15 cellular contexts compared by ENCODE assay signal in the genomic region with DNA sequence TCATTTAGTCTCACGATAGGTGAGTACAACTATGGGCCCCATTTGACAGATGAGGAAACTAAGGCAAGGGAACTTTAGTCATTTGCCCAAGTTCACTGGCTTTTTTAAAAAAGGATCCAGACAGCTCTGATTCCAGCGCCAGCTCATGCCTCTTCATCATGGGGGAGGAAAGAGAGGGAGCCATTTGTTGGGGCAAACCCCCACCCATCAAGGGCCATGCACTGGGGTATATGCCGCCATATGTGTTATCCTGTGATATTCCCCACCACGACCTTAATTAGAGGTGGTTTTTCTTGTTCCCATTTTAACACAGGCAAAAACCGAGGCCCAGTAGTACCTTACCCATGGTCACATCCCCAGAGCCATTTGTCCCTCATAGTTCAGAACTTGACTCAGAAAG. TPM values are rescaled to one million over a fixed set of nuclear protein-coding genes. Genes with fewer than 3 reads are reported as not detected.
DNase-seq lines count a peak whose midpoint lies in the region; ATAC-seq and FAIRE-seq lines count a peak whose summit lies in the region.
"Had no signal": no experiment of that assay in that cellular context is flagged by ENCODE, and none has a peak within 500 bp of the region (broad histone marks: within the 10 kb centered on the region; RNA-seq: fewer than 3 reads in every experiment).

No MANE protein-coding gene starts in this region.

- H3K23ac ChIP-seq in mesenchymal stem cell (ENCODE audit: low read length in 2 of 2): no peak overlapping the region

- peak overlapping the region; percentile 22 to 90 for H3K18ac ChIP-seq in mesenchymal stem cell (ENCODE audit: low read depth in 1 of 2, low read length in 2 of 2)

- H3K36me3 ChIP-seq in GM23248 (ENCODE audit: low read depth) (peaks cover 12% of the 10 kb centered on the region), mesenchymal stem cell (ENCODE audit: control insufficient read depth in 1 of 2, insufficient read depth in 2 of 2, low read depth in 1 of 2, low read length in 2 of 2) (peaks cover 43 to 48% of the 10 kb centered on the region in 2 experiments)

- H2AFZ ChIP-seq in GM23248 (no peak overlapping the region), mesenchymal stem cell (ENCODE audit: low read depth, low read length) (no peak overlapping the region)

- in situ Hi-C loops in GM23248 (cut with MboI): no loop called here

- no peak for FAIRE-seq in GM19239 (lab: Jason Lieb, UNC)
- FAIRE-seq: endometrium had no signal

- H3K14ac ChIP-seq in mesenchymal stem cell (ENCODE audit: low read length in 2 of 2): no peak overlapping the region

- peak overlapping the region; percentile 63 for H3K27ac Mint-ChIP-seq in activated T-helper 17 cell treated with anti-CD3 and anti-CD28 coated beads, Interleukin-2, amount 50 U/mL, for 72 hours
- peak overlapping the region; percentile 53 for H3K27ac Mint-ChIP-seq in stimulated activated effector memory CD8-positive, alpha-beta T cell treated with anti-CD3 and anti-CD28 coated beads, Interleukin-12 subunit alpha, Interleukin-12 subunit beta, amount 100 ng/mL, for 72 hours

- peak overlapping the region; percentile 93 for H4K8ac ChIP-seq in mesenchymal stem cell (ENCODE audit: low read length)

- H3K36me3 Mint-ChIP-seq in activated T-helper 17 cell treated with anti-CD3 and anti-CD28 coated beads, Interleukin-2, amount 50 U/mL, for 72 hours (ENCODE audit: low read depth): peaks cover 40% of the 10 kb centered on the region
- peaks cover 71% of the 10 kb centered on the region for H3K36me3 Mint-ChIP-seq in stimulated activated effector memory CD8-positive, alpha-beta T cell treated with anti-CD3 and anti-CD28 coated beads, Interleukin-12 subunit alpha, Interleukin-12 subunit beta, amount 100 ng/mL, for 72 hours

- H3K4me1 ChIP-seq in GM23248 (ENCODE audit: insufficient read depth) (peaks cover 18% of the 10 kb centered on the region), mesenchymal stem cell (ENCODE audit: control insufficient read depth, insufficient read depth, low read depth, low read length) (peaks cover 35% of the 10 kb centered on the region)

- H3K4ac ChIP-seq in mesenchymal stem cell (ENCODE audit: low read depth in 1 of 2, low read length in 2 of 2): peak overlapping the region; percentile 10 to 54

- no peak overlapping the region for H3K4me3 Mint-ChIP-seq in activated T-helper 17 cell treated with anti-CD3 and anti-CD28 coated beads, Interleukin-2, amount 50 U/mL, for 72 hours
- no peak overlapping the region for H3K4me3 Mint-ChIP-seq in stimulated activated effector memory CD8-positive, alpha-beta T cell treated with anti-CD3 and anti-CD28 coated beads, Interleukin-12 subunit alpha, Interleukin-12 subunit beta, amount 100 ng/mL, for 72 hours

- H2BK120ac ChIP-seq in mesenchymal stem cell (ENCODE audit: low read depth, low read length): peak overlapping the region; percentile 74

- H2BK5ac ChIP-seq in mesenchymal stem cell (ENCODE audit: low read depth, low read length, poor library complexity, severe bottlenecking): no peak overlapping the region

- H4K91ac ChIP-seq in mesenchymal stem cell (ENCODE audit: low read length): peak overlapping the region; percentile 25

- no peaks in the 10 kb centered on the region for H3K9me2 ChIP-seq in GM23248 (ENCODE audit: insufficient read depth)

- peaks cover 12% of the 10 kb centered on the region for H3K4me1 Mint-ChIP-seq in activated T-helper 17 cell treated with anti-CD3 and anti-CD28 coated beads, Interleukin-2, amount 50 U/mL, for 72 hours
- H3K4me1 Mint-ChIP-seq in stimulated activated effector memory CD8-positive, alpha-beta T cell treated with anti-CD3 and anti-CD28 coated beads, Interleukin-12 subunit alpha, Interleukin-12 subunit beta, amount 100 ng/mL, for 72 hours: peaks cover 43% of the 10 kb centered on the region

- ATAC-seq in activated T-helper 17 cell treated with anti-CD3 and anti-CD28 coated beads, Interleukin-2, amount 50 U/mL, for 72 hours (replicated peaks): no peak
- ATAC-seq in stimulated activated effector memory CD8-positive, alpha-beta T cell treated with anti-CD3 and anti-CD28 coated beads, Interleukin-12 subunit alpha, Interleukin-12 subunit beta, amount 100 ng/mL, for 72 hours: no peak
- ATAC-seq in GM21825 (IDR thresholded peaks at IDR 0.05; ENCODE audit: unreplicated experiment): no peak
- ATAC-seq: activated CD4-positive, CD25-positive, alpha-beta regulatory T cell treated with anti-CD3 and anti-CD28 coated beads, Interleukin-2, amount 50 U/mL, for 24 hours had no signal

- no peaks in the 10 kb centered on the region for H3K27me3 Mint-ChIP-seq in activated T-helper 17 cell treated with anti-CD3 and anti-CD28 coated beads, Interleukin-2, amount 50 U/mL, for 72 hours

- H3K9me3 Mint-ChIP-seq in activated T-helper 17 cell treated with anti-CD3 and anti-CD28 coated beads, Interleukin-2, amount 50 U/mL, for 72 hours: no peaks in the 10 kb centered on the region
- no peaks in the 10 kb centered on the region for H3K9me3 Mint-ChIP-seq in stimulated activated effector memory CD8-positive, alpha-beta T cell treated with anti-CD3 and anti-CD28 coated beads, Interleukin-12 subunit alpha, Interleukin-12 subunit beta, amount 100 ng/mL, for 72 hours

- peak overlapping the region; percentile 94 to 95 for H2BK12ac ChIP-seq in mesenchymal stem cell (ENCODE audit: low read length in 2 of 2)

- no peaks in the 10 kb centered on the region for H3K27me3 ChIP-seq in GM23248 (replicated peaks; ENCODE audit: insufficient read depth)
- no peaks in the 10 kb centered on the region for H3K27me3 ChIP-seq in mesenchymal stem cell (ENCODE audit: control insufficient read depth in 1 of 2, insufficient read depth in 1 of 2, low read length in 2 of 2)

- peaks cover 9% of the 10 kb centered on the region for H3K79me1 ChIP-seq in mesenchymal stem cell (replicated peaks; ENCODE audit: low read length, poor library complexity, severe bottlenecking)

- H3K27ac ChIP-seq in GM23248: peak overlapping the region; percentile 82; the same call in 1 of the 2 replicates
- no peak overlapping the region for H3K27ac ChIP-seq in mesenchymal stem cell (ENCODE audit: low read length, poor library complexity, severe bottlenecking)

- H3K4me3 ChIP-seq in GM23248 (no peak overlapping the region), mesenchymal stem cell (ENCODE audit: insufficient read depth in 1 of 2, low read depth in 1 of 2, low read length in 2 of 2) (no peak overlapping the region)

- H3K4me2 ChIP-seq in GM23248 (ENCODE audit: unreplicated experiment): no peak overlapping the region
- H3K4me2 ChIP-seq in mesenchymal stem cell (ENCODE audit: low read length, poor library complexity, severe bottlenecking): no peak overlapping the region

- H3K9me3 ChIP-seq in GM23248 (ENCODE audit: low read depth) (no peaks in the 10 kb centered on the region), mesenchymal stem cell (ENCODE audit: control insufficient read depth, low read length) (no peaks in the 10 kb centered on the region)

- H3F3A ChIP-seq in GM23248 (ENCODE audit: insufficient read depth): peaks cover 50% of the 10 kb centered on the region

- H3K9ac ChIP-seq in GM23248: no peak overlapping the region
- H3K9ac ChIP-seq in mesenchymal stem cell (ENCODE audit: low read length): peak overlapping the region; percentile 80

- H4K20me1 ChIP-seq in GM23248 (ENCODE audit: insufficient read depth): no peaks in the 10 kb centered on the region

- DNase-seq in GM23248 (no peak), mesenchymal stem cell (no peak), GM19239 (ENCODE audit: insufficient read length, low spot score) (no peak), NCI-H1417 treated with DMSO at 0.1 percent for 48 hours (lab: John Stamatoyannopoulos, UW) (no peak)
- no peak for DNase-seq in stimulated activated effector memory CD8-positive, alpha-beta T cell treated with anti-CD3 and anti-CD28 coated beads, Interleukin-12 subunit alpha, Interleukin-12 subunit beta, amount 100 ng/mL, for 72 hours (ENCODE audit: low spot score in 2 of 2)
- no peak for DNase-seq in activated CD4-positive, CD25-positive, alpha-beta regulatory T cell (lab: John Stamatoyannopoulos, UW)
- DNase-seq: activated naive CD4-positive, alpha-beta T cell treated with anti-CD3 and anti-CD28 coated beads, Interleukin-2, amount 50 U/mL, for 16 hours; hippocampal formation; NCI-H524; SHP77 treated with DMSO at 0.1 percent for 48 hours had no signal

- 90 to 93% methylated on average over 5 of the region's 5 CpGs for WGBS in GM23248 (ENCODE audit: low coverage in 1 of 2, low lambda C conversion rate in 2 of 2, missing lambda C conversion rate in 2 of 2), 2 experiments
- WGBS in mesenchymal stem cell: 99% methylated on average over 5 of the region's 5 CpGs

- peak overlapping the region; percentile 55 for H2AK5ac ChIP-seq in mesenchymal stem cell (ENCODE audit: low read length, severe bottlenecking)

- no peak overlapping the region for H2BK15ac ChIP-seq in mesenchymal stem cell (ENCODE audit: low read depth, poor library complexity, severe bottlenecking)

- no peaks in the 10 kb centered on the region for H3K79me2 ChIP-seq in GM23248 (ENCODE audit: insufficient read depth)

RNA-seq across cellular contexts. Expression of gene GPBAR1, which starts 0.6 kb away (rescaled TPM):
- total RNA-seq in GM23248 (2014; rRNA removed; shearing (Covaris generic)): not detected in 2 replicates
- polyA plus RNA-seq in GM23248 (2016; fragmentation: Nextera tagmentation; extraction: Ambion mirVana): 0.14 TPM in 1 of 2 replicates, not detected in the other
- 1 to 10 TPM; 1.3 to 1.4 TPM for total RNA-seq in activated T-helper 17 cell treated with anti-CD3 and anti-CD28 coated beads, Interleukin-2, amount 50 U/mL, for 72 hours
- polyA plus RNA-seq in mesenchymal stem cell (2013, experiment 1 of 2): 5.1 TPM
- 5.5 TPM for polyA plus RNA-seq in mesenchymal stem cell (2013, experiment 2 of 2)
- polyA plus RNA-seq: neural cell had no signal

RNA-seq across cellular contexts. Expression of gene AAMP, which starts 9.8 kb away (rescaled TPM):
- 117 and 191 TPM in 2 replicates for total RNA-seq in GM23248 (2014; rRNA removed; shearing (Covaris generic))
- polyA plus RNA-seq in GM23248 (2016; fragmentation: Nextera tagmentation; extraction: Ambion mirVana): 112 and 114 TPM in 2 replicates
- total RNA-seq in activated T-helper 17 cell treated with anti-CD3 and anti-CD28 coated beads, Interleukin-2, amount 50 U/mL, for 72 hours: 10 to 100 TPM; 60.0 to 77.5 TPM
- 44.9 TPM for polyA plus RNA-seq in mesenchymal stem cell (2013, experiment 1 of 2)
- polyA plus RNA-seq in mesenchymal stem cell (2013, experiment 2 of 2): 43.4 TPM

RNA-seq across cellular contexts. Expression of gene PNKD, which starts 10.2 kb away (rescaled TPM):
- total RNA-seq in GM23248 (2014; rRNA removed; shearing (Covaris generic)): 22.8 and 28.6 TPM in 2 replicates
- 79.3 and 82.7 TPM in 2 replicates for polyA plus RNA-seq in GM23248 (2016; fragmentation: Nextera tagmentation; extraction: Ambion mirVana)
- total RNA-seq in activated T-helper 17 cell treated with anti-CD3 and anti-CD28 coated beads, Interleukin-2, amount 50 U/mL, for 72 hours: 10 to 100 TPM; 21.1 to 30.9 TPM
- polyA plus RNA-seq in mesenchymal stem cell (2013, experiment 1 of 2): 87.9 TPM
- polyA plus RNA-seq in mesenchymal stem cell (2013, experiment 2 of 2): 88.5 TPM

RNA-seq across cellular contexts. Expression of gene TMBIM1, which starts 32.1 kb away (rescaled TPM):
- 178 and 214 TPM in 2 replicates for total RNA-seq in GM23248 (2014; rRNA removed; shearing (Covaris generic))
- 164 and 166 TPM in 2 replicates for polyA plus RNA-seq in GM23248 (2016; fragmentation: Nextera tagmentation; extraction: Ambion mirVana)
- 10 to 100 TPM; 50.9 to 62.0 TPM for total RNA-seq in activated T-helper 17 cell treated with anti-CD3 and anti-CD28 coated beads, Interleukin-2, amount 50 U/mL, for 72 hours
- polyA plus RNA-seq in mesenchymal stem cell (2013, experiment 1 of 2): 178 TPM
- polyA plus RNA-seq in mesenchymal stem cell (2013, experiment 2 of 2): 177 TPM
- polyA plus RNA-seq: neural cell had no signal

RNA-seq across cellular contexts. Expression of gene ARPC2, which starts 43.2 kb away (rescaled TPM):
- total RNA-seq in GM23248 (2014; rRNA removed; shearing (Covaris generic)): 568 and 644 TPM in 2 replicates
- 837 and 851 TPM in 2 replicates for polyA plus RNA-seq in GM23248 (2016; fragmentation: Nextera tagmentation; extraction: Ambion mirVana)
- 100 to 1,000 TPM; 679 to 681 TPM for total RNA-seq in activated T-helper 17 cell treated with anti-CD3 and anti-CD28 coated beads, Interleukin-2, amount 50 U/mL, for 72 hours
- 757 TPM for polyA plus RNA-seq in mesenchymal stem cell (2013, experiment 1 of 2)
- 767 TPM for polyA plus RNA-seq in mesenchymal stem cell (2013, experiment 2 of 2)
